ENCODE assay signal across 31 cellular contexts in genomic region chr1:78880223-78880622, GRCh38.
DNase-seq lines count a peak whose midpoint lies in the region; ATAC-seq, FAIRE-seq and TF ChIP-seq lines count a peak whose summit lies in the region.
"Had no signal": no experiment of that assay in that cellular context is flagged by ENCODE, and none has a peak within 500 bp of the region (broad histone marks: within the 10 kb centered on the region; RNA-seq: fewer than 3 reads in every experiment).

No MANE protein-coding gene starts in this region.

- H3K4me1 ChIP-seq in HepG2 (ENCODE audit: insufficient read depth, low read length) (no peaks in the 10 kb centered on the region), right lobe of liver (no peaks in the 10 kb centered on the region), K562 (replicated peaks in 1 of 2; ENCODE audit: control insufficient read depth in 2 of 2, insufficient read depth in 2 of 2, low read length in 2 of 2) (no peaks in the 10 kb centered on the region)
- H3K4me1 ChIP-seq: BE2C, BLaER1, Caco-2 had no signal

- H3K9ac ChIP-seq in HepG2 (ENCODE audit: insufficient read depth, low read depth, low read length) (no peak overlapping the region), K562 (ENCODE audit: insufficient read depth in 1 of 2, low read depth in 2 of 2, low read length in 2 of 2) (no peak overlapping the region)
- H3K9ac ChIP-seq: BLaER1; BLaER1 treated with 17β-estradiol and CSF1 and Interleukin-3, amounts not matched to agents 10 nM and 100 nM had no signal

- no peaks in the 10 kb centered on the region for H3K79me2 ChIP-seq in HepG2 (ENCODE audit: insufficient read depth, low read length)
- H3K79me2 ChIP-seq in K562 (ENCODE audit: control insufficient read depth, insufficient read depth, low read length), result no peaks in the 10 kb centered on the region

- DNase-seq in HepG2 (ENCODE audit: low spot score), result no peak
- no peak for DNase-seq in right lobe of liver
- no peak for DNase-seq in K562 (ENCODE audit: extremely low read depth in 1 of 4, low spot score in 3 of 4)
- DNase-seq: 8988T; ACHN; AML-193; BE2C; C1 segment of cervical spinal cord; Caco-2; Calu3; CD4-positive, alpha-beta memory T cell; CD4-positive, alpha-beta T cell; CD4-positive, CD25-positive, alpha-beta regulatory T cell; CD8-positive, alpha-beta memory T cell; CD8-positive, alpha-beta T cell; COR-L47; DMS 273 treated with DMSO at 0.1 percent for 48 hours; DMS153; DMS53; DMS79; DMS79 treated with DMSO at 0.1 percent for 48 hours; DND-41; EL had no signal

- H3K27me3 ChIP-seq in HepG2 (ENCODE audit: control insufficient read depth in 1 of 2, insufficient read depth in 2 of 2, low read length in 2 of 2) (no peaks in the 10 kb centered on the region), right lobe of liver (no peaks in the 10 kb centered on the region), K562 (ENCODE audit: control insufficient read depth in 2 of 2, insufficient read depth in 2 of 2, low read length in 2 of 2) (no peaks in the 10 kb centered on the region)
- H3K27me3 ChIP-seq: BE2C; BLaER1; BLaER1 treated with 17β-estradiol and CSF1 and Interleukin-3, amounts not matched to agents 10 nM and 100 nM had no signal

- intact Hi-C loops in HepG2 (cut with micrococcal nuclease; ENCODE audit: unreplicated experiment), result no loop called here
- intact Hi-C loops in right lobe of liver (cut with DNase I), result no loop called here
- intact Hi-C loops in K562 (cut with micrococcal nuclease), result no loop called here

- H3K4me2 ChIP-seq in HepG2 (ENCODE audit: low read depth, low read length) (no peak overlapping the region), K562 (ENCODE audit: insufficient read depth, low read length) (no peak overlapping the region)
- H3K4me2 ChIP-seq: A549; BLaER1; BLaER1 treated with 17β-estradiol and CSF1 and Interleukin-3, amounts not matched to agents 10 nM and 100 nM had no signal

- POLR2A ChIA-PET in HepG2 (lab: Yijun Ruan, JAX) (no interaction called here), K562 (lab: Yijun Ruan, JAX) (no interaction called here)

- H3K9me1 ChIP-seq in K562 (ENCODE audit: control insufficient read depth, insufficient read depth, low read length), result no peaks in the 10 kb centered on the region

- no peak for TF ChIP-seq RAD21 in HepG2 (CRISPR knock-in tag; IDR thresholded peaks at IDR 0.05)
- no peak for TF ChIP-seq RAD21 in K562 (CRISPR knock-in tag; conservative IDR thresholded peaks at IDR 0.05 in 1 of 2, IDR thresholded peaks at IDR 0.05 in 1 of 2)

- TF ChIP-seq CTCF in HepG2 (CRISPR knock-in tag; IDR thresholded peaks at IDR 0.05) (no peak), right lobe of liver (IDR thresholded peaks at IDR 0.05) (no peak), K562 (IDR thresholded peaks at IDR 0.05 in 2 of 3, conservative IDR thresholded peaks at IDR 0.05 in 1 of 3; ENCODE audit: insufficient read depth in 2 of 3, low read depth in 1 of 3, low read length in 3 of 3) (no peak)

- TF ChIP-seq EP300 in HepG2 (IDR thresholded peaks at IDR 0.05; ENCODE audit: low read depth in 2 of 2, low read length in 2 of 2), result no peak
- TF ChIP-seq EP300 in HepG2 (CRISPR knock-in tag; IDR thresholded peaks at IDR 0.05; ENCODE audit: borderline replicate concordance), result no peak
- no peak for TF ChIP-seq EP300 in K562 (IDR thresholded peaks at IDR 0.05; ENCODE audit: low read length)

- FAIRE-seq in HepG2 (lab: Jason Lieb, UNC), result no peak
- no peak for FAIRE-seq in K562 (lab: Jason Lieb, UNC)
- FAIRE-seq: A204.1, A549, D721Med had no signal

- CTCF ChIA-PET in HepG2 (lab: Yijun Ruan, JAX; ENCODE audit: low intra/inter-chr PET ratio, low total read pairs) (no interaction called here), K562 (lab: Yijun Ruan, JAX; ENCODE audit: low intra/inter-chr PET ratio) (no interaction called here)

- in situ Hi-C loops in HepG2 (cut with HindIII; ENCODE audit: extremely low pct_ligation_motif_present, low pct_unique_long_range_greater_than_20kb) (no loop called here), K562 (cut with MboI) (no loop called here)

- H3K4me3 ChIP-seq in HepG2 (replicated peaks in 1 of 3; ENCODE audit: insufficient read depth in 1 of 3, low read depth in 2 of 3, low read length in 3 of 3), result no peak overlapping the region
- H3K4me3 ChIP-seq in right lobe of liver, result no peak overlapping the region
- no peak overlapping the region for H3K4me3 ChIP-seq in K562
- H3K4me3 ChIP-seq: A549; BLaER1; BLaER1 treated with 17β-estradiol and CSF1 and Interleukin-3, amounts not matched to agents 10 nM and 100 nM had no signal

- peaks cover 19% of the 10 kb centered on the region for H3K9me3 ChIP-seq in HepG2 (ENCODE audit: low read length)
- H3K9me3 ChIP-seq in right lobe of liver, result no peaks in the 10 kb centered on the region
- no peaks in the 10 kb centered on the region for H3K9me3 ChIP-seq in K562 (replicated peaks; ENCODE audit: control insufficient read depth, insufficient read depth, low read depth, low read length)
- H3K9me3 ChIP-seq: A549; BE2C; BLaER1; BLaER1 treated with 17β-estradiol and CSF1 and Interleukin-3, amounts not matched to agents 10 nM and 100 nM; Caco-2 had no signal

- WGBS in HepG2 (ENCODE audit: low lambda C conversion rate), result 10% methylated on average over 5 of the region's 5 CpGs
- WGBS in right lobe of liver (ENCODE audit: insufficient coverage, low coverage, low lambda C conversion rate, missing lambda C conversion rate), result 58% methylated on average over 5 of the region's 5 CpGs
- WGBS in K562 (ENCODE audit: insufficient coverage, low coverage, missing lambda C conversion rate), result 1% methylated on average over 5 of the region's 5 CpGs

- no TSS peak for BruUV-seq in HepG2 (replicated peaks; lab: Mats Ljungman, UMichigan)
- BruUV-seq in K562 (replicated peaks; lab: Mats Ljungman, UMichigan), result no TSS peak

- H3K36me3 ChIP-seq in HepG2 (replicated peaks in 1 of 2; ENCODE audit: control insufficient read depth in 1 of 2, insufficient read depth in 2 of 2, low read length in 2 of 2) (no peaks in the 10 kb centered on the region), right lobe of liver (no peaks in the 10 kb centered on the region), K562 (ENCODE audit: control insufficient read depth, insufficient read depth, low read length) (no peaks in the 10 kb centered on the region)
- H3K36me3 ChIP-seq: BE2C; BLaER1; BLaER1 treated with 17β-estradiol and CSF1 and Interleukin-3, amounts not matched to agents 10 nM and 100 nM had no signal

- H4K20me1 ChIP-seq in HepG2 (ENCODE audit: insufficient read depth, low read length) (no peaks in the 10 kb centered on the region), K562 (replicated peaks; ENCODE audit: control insufficient read depth, insufficient read depth, low read length) (no peaks in the 10 kb centered on the region)
- H4K20me1 ChIP-seq: BLaER1; BLaER1 treated with 17β-estradiol and CSF1 and Interleukin-3, amounts not matched to agents 10 nM and 100 nM had no signal

- no peak for ATAC-seq in HepG2
- ATAC-seq in right lobe of liver, result no peak
- no peak for ATAC-seq in K562
- no peak for ATAC-seq in HG03432 (IDR thresholded peaks at IDR 0.05; ENCODE audit: unreplicated experiment)
- ATAC-seq: A549; CD8-positive, alpha-beta T cell had no signal

- H3K27ac ChIP-seq in HepG2 (ENCODE audit: extremely low read length, insufficient read depth, low read length), result no peak overlapping the region
- H3K27ac ChIP-seq in right lobe of liver, result no peak overlapping the region
- no peak overlapping the region for H3K27ac ChIP-seq in K562 (ENCODE audit: extremely low read depth, low read depth, low read length)
- H3K27ac ChIP-seq: 22Rv1; A549; BLaER1; BLaER1 treated with 17β-estradiol and CSF1 and Interleukin-3, amounts not matched to agents 10 nM and 100 nM; C4-2B had no signal

- no peak overlapping the region for H2AFZ ChIP-seq in HepG2 (ENCODE audit: low read length)
- no peak overlapping the region for H2AFZ ChIP-seq in K562 (ENCODE audit: low read depth, low read length)

- TF ChIP-seq POLR2A in HepG2 (IDR thresholded peaks at IDR 0.05; ENCODE audit: insufficient read depth in 1 of 2, low read depth in 2 of 2, low read length in 2 of 2) (no peak), right lobe of liver (IDR thresholded peaks at IDR 0.05) (no peak), K562 (conservative IDR thresholded peaks at IDR 0.05) (no peak)

TF ChIP-seq in HepG2, 621 proteins besides CTCF, POLR2A, EP300 and RAD21:
- peak; percentile 57 for TF ChIP-seq MAFF (IDR thresholded peaks at IDR 0.05; ENCODE audit: low read depth, low read length)
- peak; percentile 3 to 63; a peak in 2 of 4 replicates for TF ChIP-seq MAFK (conservative IDR thresholded peaks at IDR 0.05 in 1 of 2, IDR thresholded peaks at IDR 0.05 in 1 of 2; ENCODE audit: low read length in 2 of 2)
- no peak for TF ChIP-seq SETDB1 (CRISPR knock-in tag; IDR thresholded peaks at IDR 0.05; ENCODE audit: borderline replicate concordance)

TF ChIP-seq in K562, 482 proteins besides CTCF, POLR2A, EP300 and RAD21:
- TF ChIP-seq ZNF316 (IDR thresholded peaks at IDR 0.05), result peak; percentile 21; the same call in 1 of the 2 replicates
- TF ChIP-seq, protein P1, sequence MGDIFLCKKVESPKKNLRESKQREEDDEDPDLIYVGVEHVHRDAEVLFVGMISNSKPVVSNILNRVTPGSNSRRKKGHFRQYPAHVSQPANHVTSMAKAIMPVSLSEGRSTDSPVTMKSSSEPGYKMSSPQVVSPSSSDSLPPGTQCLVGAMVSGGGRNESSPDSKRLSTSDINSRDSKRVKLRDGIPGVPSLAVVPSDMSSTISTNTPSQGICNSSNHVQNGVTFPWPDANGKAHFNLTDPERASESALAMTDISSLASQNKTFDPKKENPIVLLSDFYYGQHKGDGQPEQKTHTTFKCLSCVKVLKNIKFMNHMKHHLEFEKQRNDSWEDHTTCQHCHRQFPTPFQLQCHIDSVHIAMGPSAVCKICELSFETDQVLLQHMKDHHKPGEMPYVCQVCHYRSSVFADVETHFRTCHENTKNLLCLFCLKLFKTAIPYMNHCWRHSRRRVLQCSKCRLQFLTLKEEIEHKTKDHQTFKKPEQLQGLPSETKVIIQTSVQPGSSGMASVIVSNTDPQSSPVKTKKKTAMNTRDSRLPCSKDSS (IDR thresholded peaks at IDR 0.05; ENCODE audit: low read depth, partially characterized antibody), result no peak

Comparison
In these comparisons a context has a peak if more than half of its experiments do, and no peak if none do; other contexts are left out.
1. Of the 241 proteins assayed by ChIP-seq in both HepG2 and K562: peak only in HepG2: MAFF and MAFK; only in K562: none; in both: none; in neither: 239.